Comparison of ENCODE assay signal across 28 cellular contexts in the genomic region with DNA sequence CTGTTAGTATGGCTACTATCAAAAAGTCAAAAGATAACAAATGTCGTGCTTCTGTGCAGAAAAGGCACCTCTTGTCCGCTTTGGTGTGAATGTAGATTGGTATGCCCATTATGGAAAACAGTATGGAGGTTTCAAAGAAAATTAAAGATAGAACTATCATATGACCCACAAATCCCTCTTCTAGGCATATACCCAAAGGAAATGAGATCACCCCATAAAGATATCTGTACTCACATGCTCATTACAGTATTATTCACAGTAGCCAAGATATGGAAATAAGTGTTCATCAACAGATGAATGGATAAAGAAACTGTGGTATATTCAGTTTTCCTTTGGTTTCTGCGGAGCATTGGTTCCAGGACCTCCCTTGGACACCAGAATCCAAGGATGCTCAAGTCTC.
"Had no signal": no experiment of that assay in that cellular context is flagged by ENCODE, and none has a peak within 500 bp of the region (broad histone marks: within the 10 kb centered on the region; RNA-seq: fewer than 3 reads in every experiment).

No MANE protein-coding gene starts in this region.

- DNase-seq: activated B cell treated with CpG ODN at 0.5 μM for 24 hours; activated CD4-positive, alpha-beta memory T cell treated with anti-CD3 and anti-CD28 coated beads for 36 hours; activated CD4-positive, alpha-beta T cell treated with anti-CD3 and anti-CD28 coated beads for 4 hours; activated CD4-positive, alpha-beta T cell treated with anti-CD3 and anti-CD28 coated beads, Interleukin-2, amount 10 ng/mL, durations not matched to agents 24 days and 14 days; activated CD4-positive, alpha-beta T cell treated with anti-CD3 and anti-CD28 coated beads, Interleukin-2, amount 50 U/mL, for 1 hour; activated CD4-positive, alpha-beta T cell treated with anti-CD3 and anti-CD28 coated beads, Interleukin-2, amount 50 U/mL, for 4 hours; activated CD4-positive, CD25-positive, alpha-beta regulatory T cell treated with anti-CD3 and anti-CD28 coated beads, Interleukin-2, amount 50 U/mL, for 72 hours; activated CD8-positive, alpha-beta memory T cell treated with anti-CD3 and anti-CD28 coated beads, Interleukin-2, amount 50 U/mL, for 4 hours; activated CD8-positive, alpha-beta T cell treated with anti-CD3 and anti-CD28 coated beads for 36 hours; activated effector memory CD4-positive, alpha-beta T cell treated with Interleukin-2 at 50 U/mL for 16 hours; activated gamma-delta T cell; activated naive CD4-positive, alpha-beta T cell treated with anti-CD3 and anti-CD28 coated beads, Interleukin-2, amount 10 ng/mL, durations not matched to agents 7 days and 5 days; activated naive CD4-positive, alpha-beta T cell treated with Interleukin-2 at 50 U/mL for 16 hours; activated naive CD8-positive, alpha-beta T cell treated with anti-CD3 and anti-CD28 coated beads, Interleukin-2, amount 10 ng/mL, durations not matched to agents 7 days and 5 days; activated naive CD8-positive, alpha-beta T cell treated with anti-CD3 and anti-CD28 coated beads, Interleukin-2, amount 50 U/mL, for 24 hours; activated T-cell treated with anti-CD3 and anti-CD28 coated beads for 4 hours; activated T-cell treated with anti-CD3 and anti-CD28 coated beads, Interleukin-2, amount 50 U/mL, for 1 hour; activated T-cell treated with anti-CD3 and anti-CD28 coated beads, Interleukin-2, amount 50 U/mL, for 48 hours; amygdala; anterior cingulate cortex; caudate nucleus; cerebellar nuclear complex; T-helper 1 cell; T-helper 2 cell; T-helper 9 cell had no signal

- H3K27ac ChIP-seq: ascending aorta, cardiac muscle cell, VCaP had no signal

- ATAC-seq: activated CD8-positive, alpha-beta T cell treated with anti-CD3 and anti-CD28 coated beads for 36 hours; activated naive CD8-positive, alpha-beta T cell treated with anti-CD3 and anti-CD28 coated beads, Interleukin-2, amount 50 U/mL, for 24 hours had no signal

- H3K9me3 ChIP-seq: ascending aorta had no signal

- H3K27me3 ChIP-seq: ascending aorta, cardiac muscle cell had no signal

- H3K36me3 ChIP-seq: ascending aorta, cardiac muscle cell had no signal

- H3K4me3 ChIP-seq: ascending aorta, cardiac muscle cell had no signal
